In genomic region chr1:222404710-222405109, GRCh38 we compare ENCODE assay signal across 14 cellular contexts.
DNase-seq lines count a peak whose midpoint lies in the region; ATAC-seq and TF ChIP-seq lines count a peak whose summit lies in the region.
"Had no signal": no experiment of that assay in that cellular context is flagged by ENCODE, and none has a peak within 500 bp of the region (broad histone marks: within the 10 kb centered on the region; RNA-seq: fewer than 3 reads in every experiment).

No MANE protein-coding gene starts in this region.

- H3K27ac ChIP-seq in breast epithelium, result no peak overlapping the region

- no peaks in the 10 kb centered on the region for H3K27me3 ChIP-seq in breast epithelium

- no peak for TF ChIP-seq POLR2A in breast epithelium (IDR thresholded peaks at IDR 0.05)

- no peak overlapping the region for H3K27ac Mint-ChIP-seq in MCF 10A (ENCODE audit: low read depth, unreplicated experiment)
- no peak overlapping the region for H3K27ac Mint-ChIP-seq in stimulated activated effector memory CD8-positive, alpha-beta T cell treated with anti-CD3 and anti-CD28 coated beads, Interleukin-12 subunit alpha, Interleukin-12 subunit beta, amount 100 ng/mL, for 72 hours

- H3K27me3 Mint-ChIP-seq in MCF 10A (ENCODE audit: insufficient read depth, unreplicated experiment), result no peaks in the 10 kb centered on the region

- no peaks in the 10 kb centered on the region for H3K36me3 Mint-ChIP-seq in MCF 10A (ENCODE audit: insufficient read depth, unreplicated experiment)
- no peaks in the 10 kb centered on the region for H3K36me3 Mint-ChIP-seq in stimulated activated effector memory CD8-positive, alpha-beta T cell treated with anti-CD3 and anti-CD28 coated beads, Interleukin-12 subunit alpha, Interleukin-12 subunit beta, amount 100 ng/mL, for 72 hours

- H3K9me3 ChIP-seq in breast epithelium, result no peaks in the 10 kb centered on the region
- H3K9me3 ChIP-seq: HAP-1 had no signal

- POLR2A ChIA-PET in MCF 10A (lab: Yijun Ruan, JAX), result no interaction called here

- no peak overlapping the region for H3K4me3 ChIP-seq in breast epithelium
- H3K4me3 ChIP-seq: HAP-1, smooth muscle cell had no signal

- BruUV-seq in MCF 10A (replicated peaks; lab: Mats Ljungman, UMichigan), result no TSS peak

- DNase-seq in MCF 10A (ENCODE audit: unreplicated experiment) (no peak), breast epithelium (ENCODE audit: low spot score in 2 of 2) (no peak), M059J (ENCODE audit: low read depth) (peak; percentile 7), ecto neural progenitor cell (ENCODE audit: low spot score) (no peak), NCI-H510A treated with DMSO at 0.1 percent for 48 hours (lab: John Stamatoyannopoulos, UW) (no peak)
- no peak for DNase-seq in stimulated activated effector memory CD8-positive, alpha-beta T cell treated with anti-CD3 and anti-CD28 coated beads, Interleukin-12 subunit alpha, Interleukin-12 subunit beta, amount 100 ng/mL, for 72 hours (ENCODE audit: low spot score in 2 of 2)
- no peak for DNase-seq in activated effector memory CD4-positive, alpha-beta T cell treated with Interleukin-2 at 50 U/mL for 16 hours
- DNase-seq: activated CD4-positive, alpha-beta T cell treated with anti-CD3 and anti-CD28 coated beads, Interleukin-2, amount 50 U/mL, for 48 hours; aorta; SHP77 treated with DMSO at 0.1 percent for 48 hours; stimulated activated naive CD4-positive, alpha-beta T cell had no signal

- CTCF ChIA-PET in MCF 10A (lab: Yijun Ruan, JAX), result no interaction called here

- ATAC-seq in GM21737 (IDR thresholded peaks at IDR 0.05; ENCODE audit: unreplicated experiment), result peak; percentile 54
- peak; percentile 32 for ATAC-seq in stimulated activated effector memory CD8-positive, alpha-beta T cell treated with anti-CD3 and anti-CD28 coated beads, Interleukin-12 subunit alpha, Interleukin-12 subunit beta, amount 100 ng/mL, for 72 hours

- peak overlapping the region; percentile 5 for H3K4me3 Mint-ChIP-seq in MCF 10A (ENCODE audit: unreplicated experiment)
- H3K4me3 Mint-ChIP-seq in stimulated activated effector memory CD8-positive, alpha-beta T cell treated with anti-CD3 and anti-CD28 coated beads, Interleukin-12 subunit alpha, Interleukin-12 subunit beta, amount 100 ng/mL, for 72 hours, result no peak overlapping the region

- H3K9me3 Mint-ChIP-seq in MCF 10A (ENCODE audit: unreplicated experiment), result no peaks in the 10 kb centered on the region
- H3K9me3 Mint-ChIP-seq in stimulated activated effector memory CD8-positive, alpha-beta T cell treated with anti-CD3 and anti-CD28 coated beads, Interleukin-12 subunit alpha, Interleukin-12 subunit beta, amount 100 ng/mL, for 72 hours, result no peaks in the 10 kb centered on the region

- no peaks in the 10 kb centered on the region for H3K36me3 ChIP-seq in breast epithelium
- H3K36me3 ChIP-seq: HAP-1 had no signal

- TF ChIP-seq CTCF in MCF 10A (IDR thresholded peaks at IDR 0.05; ENCODE audit: unreplicated experiment), result no peak
- TF ChIP-seq CTCF in breast epithelium (IDR thresholded peaks at IDR 0.05), result no peak

- intact Hi-C loops in MCF 10A (cut with micrococcal nuclease), result no loop called here
- intact Hi-C loops in breast epithelium (cut with DNase I; ENCODE audit: low total_unique reads), result no loop called here

- no peaks in the 10 kb centered on the region for H3K4me1 Mint-ChIP-seq in MCF 10A (ENCODE audit: insufficient read depth, unreplicated experiment)
- no peaks in the 10 kb centered on the region for H3K4me1 Mint-ChIP-seq in stimulated activated effector memory CD8-positive, alpha-beta T cell treated with anti-CD3 and anti-CD28 coated beads, Interleukin-12 subunit alpha, Interleukin-12 subunit beta, amount 100 ng/mL, for 72 hours

- no peaks in the 10 kb centered on the region for H3K4me1 ChIP-seq in breast epithelium
- H3K4me1 ChIP-seq: HAP-1 had no signal
